In genomic region chr14:20712900-20713299, GRCh38 we compare ENCODE assay signal across 2 cellular contexts.
A peak's percentile ranks its signal among the peaks of the same experiment; 100 is the strongest.
TF ChIP-seq lines count a peak whose summit lies in the region.

No MANE protein-coding gene starts in this region.

TF ChIP-seq in liver, 16 proteins besides CTCF, POLR2A, EP300 and RAD21:
- TF ChIP-seq MAX (IDR thresholded peaks at IDR 0.05) (no peak), HNF4A (conservative IDR thresholded peaks at IDR 0.05) (no peak), JUND (IDR thresholded peaks at IDR 0.05) (no peak), YY1 (IDR thresholded peaks at IDR 0.05) (no peak), HNF4G (IDR thresholded peaks at IDR 0.05) (no peak), REST (IDR thresholded peaks at IDR 0.05) (peak; percentile 69), GABPA (IDR thresholded peaks at IDR 0.05 in 1 of 2, conservative IDR thresholded peaks at IDR 0.05 in 1 of 2) (no peak)

TF ChIP-seq in HepG2, 621 proteins besides CTCF, POLR2A, EP300 and RAD21:
- TF ChIP-seq ZNF362 (CRISPR knock-in tag; IDR thresholded peaks at IDR 0.05; ENCODE audit: borderline replicate concordance), result no peak
- TF ChIP-seq HOMEZ (CRISPR knock-in tag; IDR thresholded peaks at IDR 0.05; ENCODE audit: low read depth), result no peak
- TF ChIP-seq ZNF251 (CRISPR knock-in tag; IDR thresholded peaks at IDR 0.05), result no peak
- TF ChIP-seq ZNF775 (CRISPR knock-in tag; IDR thresholded peaks at IDR 0.05; ENCODE audit: borderline replicate concordance), result no peak
- TF ChIP-seq MLLT10 (CRISPR knock-in tag; IDR thresholded peaks at IDR 0.05), result no peak
- TF ChIP-seq ZNF530 (CRISPR knock-in tag; IDR thresholded peaks at IDR 0.05; ENCODE audit: low read depth), result no peak
- no peak for TF ChIP-seq ZNF646 (CRISPR knock-in tag; IDR thresholded peaks at IDR 0.05)
- no peak for TF ChIP-seq PLSCR1 (CRISPR knock-in tag; IDR thresholded peaks at IDR 0.05; ENCODE audit: borderline replicate concordance)
- no peak for TF ChIP-seq ZNF264 (CRISPR knock-in tag; IDR thresholded peaks at IDR 0.05)
- no peak for TF ChIP-seq ZSCAN20 (CRISPR knock-in tag; IDR thresholded peaks at IDR 0.05; ENCODE audit: borderline replicate concordance)
- TF ChIP-seq SYNCRIP (IDR thresholded peaks at IDR 0.05; ENCODE audit: insufficient read depth, low read depth, low read length), result no peak
- TF ChIP-seq CREB3 (CRISPR knock-in tag; IDR thresholded peaks at IDR 0.05), result no peak
- TF ChIP-seq IRF9 (CRISPR knock-in tag; IDR thresholded peaks at IDR 0.05; ENCODE audit: borderline replicate concordance), result no peak
- TF ChIP-seq ZEB1 (IDR thresholded peaks at IDR 0.05; ENCODE audit: insufficient replicate concordance, low read depth), result no peak
TF ChIP-seq in HepG2: peak in this region for 0.
